In genomic region chr1:224067621-224068457, GRCh38 we compare ENCODE assay signal across 1 cellular context.
TF ChIP-seq lines count a peak whose summit lies in the region.

No MANE protein-coding gene starts in this region.

TF ChIP-seq in K562, 482 proteins besides CTCF, POLR2A, EP300 and RAD21 (continued from another document and continues in another):
- TF ChIP-seq NKRF (IDR thresholded peaks at IDR 0.05; ENCODE audit: borderline replicate concordance) (no peak), DMBX1 (CRISPR knock-in tag; IDR thresholded peaks at IDR 0.05; ENCODE audit: borderline replicate concordance) (no peak), POLR3G (IDR thresholded peaks at IDR 0.05; ENCODE audit: extremely low read depth, insufficient read length, insufficient replicate concordance) (no peak), NFIX (CRISPR knock-in tag; IDR thresholded peaks at IDR 0.05; ENCODE audit: low read depth) (no peak), IRF9 (tag; IDR thresholded peaks at IDR 0.05) (peak; percentile 46; the same call in 1 of the 2 replicates), KLF13 (tag; IDR thresholded peaks at IDR 0.05; ENCODE audit: borderline replicate concordance, low read depth) (no peak), ZBTB12 (CRISPR knock-in tag; IDR thresholded peaks at IDR 0.05) (no peak), ATF4 (CRISPR knock-in tag; IDR thresholded peaks at IDR 0.05) (no peak), HDAC2 (IDR thresholded peaks at IDR 0.05) (no peak), ZNF561 (CRISPR knock-in tag; conservative IDR thresholded peaks at IDR 0.05) (no peak), ZNF316 (IDR thresholded peaks at IDR 0.05) (0 out of 2 replicates have a peak, but pooled peaks have one; percentile 9), E2F4 (CRISPR knock-in tag; IDR thresholded peaks at IDR 0.05; ENCODE audit: low read depth) (no peak), KAT7 (CRISPR knock-in tag; IDR thresholded peaks at IDR 0.05; ENCODE audit: borderline replicate concordance) (no peak), ZFP91 (CRISPR knock-in tag; IDR thresholded peaks at IDR 0.05) (no peak), MTA3 (IDR thresholded peaks at IDR 0.05; ENCODE audit: borderline replicate concordance) (no peak), ZNF263 (CRISPR knock-in tag; IDR thresholded peaks at IDR 0.05; ENCODE audit: borderline replicate concordance) (no peak), CREB3L1 (IDR thresholded peaks at IDR 0.05; ENCODE audit: borderline replicate concordance, low read depth) (no peak), MECOM (CRISPR knock-in tag; IDR thresholded peaks at IDR 0.05) (no peak), ZNF589 (CRISPR knock-in tag; IDR thresholded peaks at IDR 0.05; ENCODE audit: low read depth) (no peak), ZNF175 (CRISPR knock-in tag; IDR thresholded peaks at IDR 0.05; ENCODE audit: low read depth) (peak; percentile 57; the same call in 1 of the 2 replicates), FOS (IDR thresholded peaks at IDR 0.05; ENCODE audit: extremely low read depth, insufficient read length) (no peak), BCLAF1 (IDR thresholded peaks at IDR 0.05; ENCODE audit: borderline replicate concordance in 1 of 2, control insufficient read depth in 1 of 2, low read depth in 2 of 2, low read length in 1 of 2) (no peak), ZNF707 (CRISPR knock-in tag; conservative IDR thresholded peaks at IDR 0.05) (no peak), C11orf30 (IDR thresholded peaks at IDR 0.05; ENCODE audit: low read depth) (peak; percentile 46), THRAP3 (IDR thresholded peaks at IDR 0.05; ENCODE audit: borderline replicate concordance) (no peak), ETS1 (conservative IDR thresholded peaks at IDR 0.05; ENCODE audit: control insufficient read depth, low read depth, low read length) (no peak), NBN (IDR thresholded peaks at IDR 0.05; ENCODE audit: low read depth) (no peak), TAF9B (IDR thresholded peaks at IDR 0.05; ENCODE audit: partially characterized antibody) (peak; percentile 26), NR2F6 (CRISPR knock-in tag; IDR thresholded peaks at IDR 0.05) (no peak), SPI1 (IDR thresholded peaks at IDR 0.05; ENCODE audit: borderline replicate concordance, low read depth, low read length) (no peak), TBP (optimal IDR thresholded peaks at IDR 0.05; ENCODE audit: low read depth, low read length) (no peak), GTF3C2 (IDR thresholded peaks at IDR 0.05; ENCODE audit: borderline replicate concordance, extremely low read depth, insufficient read length) (no peak), HDAC1 (IDR thresholded peaks at IDR 0.05) (no peak), DPF2 (IDR thresholded peaks at IDR 0.05) (peak; percentile 59), PKNOX1 (IDR thresholded peaks at IDR 0.05) (peak; percentile 61), BACH1 (tag; IDR thresholded peaks at IDR 0.05) (peak; percentile 32; the same call in 1 of the 2 replicates), FOSL1 (tag; conservative IDR thresholded peaks at IDR 0.05) (peak; percentile 89), ELK1 (CRISPR knock-in tag; IDR thresholded peaks at IDR 0.05) (no peak)
